27 cellular contexts compared by ENCODE assay signal in genomic region chr20:944774-945410, GRCh38. TPM values are rescaled to one million over a fixed set of nuclear protein-coding genes. Genes with fewer than 3 reads are reported as not detected.
"Had no signal": no experiment of that assay in that cellular context is flagged by ENCODE, and none has a peak within 500 bp of the region (broad histone marks: within the 10 kb centered on the region; RNA-seq: fewer than 3 reads in every experiment).

No MANE protein-coding gene starts in this region.

- H3K4me1 ChIP-seq: ascending aorta, breast epithelium, esophagus muscularis mucosa, gastroesophageal sphincter, heart left ventricle, left lung, right lobe of liver, transverse colon, vagina had no signal

- H3K4me3 Mint-ChIP-seq: activated T-cell treated with anti-CD3 and anti-CD28 coated beads, Interleukin-2, amount 50 U/mL, for 72 hours; dendritic cell treated with granulocyte-macrophage colony-stimulating factor and Interleukin-4, amounts not matched to agents 40 ng/mL and 50 ng/mL, for 4 days; stimulated activated naive CD8-positive, alpha-beta T cell treated with anti-CD3 and anti-CD28 coated beads, Interleukin-15, Interleukin-2, amounts not matched to agents 100 ng/mL and 50 ng/mL, for 24 hours had no signal

- H3K27ac Mint-ChIP-seq: activated T-cell treated with anti-CD3 and anti-CD28 coated beads, Interleukin-2, amount 50 U/mL, for 72 hours; dendritic cell treated with granulocyte-macrophage colony-stimulating factor and Interleukin-4, amounts not matched to agents 40 ng/mL and 50 ng/mL, for 4 days; stimulated activated naive CD8-positive, alpha-beta T cell treated with anti-CD3 and anti-CD28 coated beads, Interleukin-15, Interleukin-2, amounts not matched to agents 100 ng/mL and 50 ng/mL, for 24 hours had no signal

- H3K9me3 Mint-ChIP-seq: activated T-cell treated with anti-CD3 and anti-CD28 coated beads, Interleukin-2, amount 50 U/mL, for 72 hours; stimulated activated naive CD8-positive, alpha-beta T cell treated with anti-CD3 and anti-CD28 coated beads, Interleukin-15, Interleukin-2, amounts not matched to agents 100 ng/mL and 50 ng/mL, for 24 hours had no signal

- DNase-seq: activated CD4-positive, alpha-beta T cell treated with anti-CD3 and anti-CD28 coated beads, Interleukin-2, amount 50 U/mL, for 4 hours; activated effector memory CD4-positive, alpha-beta T cell treated with anti-CD3 and anti-CD28 coated beads, Interleukin-2, amount 50 U/mL, for 16 hours; activated naive CD4-positive, alpha-beta T cell treated with anti-CD3 and anti-CD28 coated beads, Interleukin-2, amount 50 U/mL, for 16 hours; activated T-cell treated with anti-CD3 and anti-CD28 coated beads, Interleukin-2, amount 50 U/mL, for 72 hours; cerebellar nuclear complex; effector CD8-positive, alpha-beta T cell; heart left ventricle; left lung; ovary; small intestine; stimulated activated CD4-positive, alpha-beta T cell treated with anti-CD3 and anti-CD28 coated beads, Interleukin-15, amount 100 ng/mL, for 24 hours; stimulated activated CD4-positive, alpha-beta T cell treated with anti-CD3 and anti-CD28 coated beads, Interleukin-2, amount 100 ng/mL, for 48 hours; T-helper 2 cell; transverse colon; WERI-Rb-1 had no signal

- H3K9me3 ChIP-seq: ascending aorta, breast epithelium, esophagus muscularis mucosa, gastroesophageal sphincter, heart left ventricle, left lung, ovary, right lobe of liver, transverse colon, vagina had no signal

- H3K27ac ChIP-seq: ascending aorta, breast epithelium, esophagus muscularis mucosa, gastroesophageal sphincter, heart left ventricle, left lung, ovary, right lobe of liver, transverse colon, vagina, WERI-Rb-1 had no signal

- H3K27me3 ChIP-seq: ascending aorta, ovary, right lobe of liver, vagina had no signal

- H3K36me3 ChIP-seq: ascending aorta, breast epithelium, esophagus muscularis mucosa, gastroesophageal sphincter, heart left ventricle, left lung, ovary, right lobe of liver, transverse colon, vagina, WERI-Rb-1 had no signal

- ATAC-seq: activated T-cell treated with anti-CD3 and anti-CD28 coated beads, Interleukin-2, amount 50 U/mL, for 72 hours; gastroesophageal sphincter; heart left ventricle; left lung; right lobe of liver had no signal

- H3K4me3 ChIP-seq: ascending aorta, breast epithelium, esophagus muscularis mucosa, gastroesophageal sphincter, heart left ventricle, left lung, ovary, right lobe of liver, transverse colon, vagina had no signal

RNA-seq across cellular contexts. Expression of gene ANGPT4, which starts 28.8 kb away (rescaled TPM):
- total RNA-seq: activated CD8-positive, alpha-beta memory T cell treated with anti-CD3 and anti-CD28 coated beads for 36 hours; activated T-cell treated with anti-CD3 and anti-CD28 coated beads, Interleukin-2, amount 50 U/mL, for 72 hours; endothelial cell of umbilical vein; lung microvascular endothelial cell; mononuclear cell had no signal
- polyA plus RNA-seq: endothelial cell of umbilical vein had no signal

RNA-seq across cellular contexts. Expression of gene RSPO4, which starts 57.2 kb away (rescaled TPM):
- total RNA-seq: activated CD8-positive, alpha-beta memory T cell treated with anti-CD3 and anti-CD28 coated beads for 36 hours; breast epithelium; endothelial cell of umbilical vein; lung microvascular endothelial cell; mononuclear cell; transverse colon; vagina had no signal
- polyA plus RNA-seq: endothelial cell of umbilical vein had no signal
